23 cellular contexts compared by ENCODE assay signal in genomic region chr18:73947180-73947989, GRCh38.
DNase-seq lines count a peak whose midpoint lies in the region; ATAC-seq, FAIRE-seq and TF ChIP-seq lines count a peak whose summit lies in the region.
"Had no signal": no experiment of that assay in that cellular context is flagged by ENCODE, and none has a peak within 500 bp of the region (broad histone marks: within the 10 kb centered on the region; RNA-seq: fewer than 3 reads in every experiment).

No MANE protein-coding gene starts in this region.

- in situ Hi-C loops in IMR-90 (cut with MboI; ENCODE audit: low sequenced_read_pairs) = no loop called here
- in situ Hi-C loops in astrocyte of the cerebellum (cut with HindIII; ENCODE audit: low sequenced_read_pairs) = no loop called here

- H2BK5ac ChIP-seq in IMR-90 (ENCODE audit: low read depth, low read length, poor library complexity, severe bottlenecking) = no peak overlapping the region

- TF ChIP-seq POLR2A in IMR-90 (IDR thresholded peaks at IDR 0.05; ENCODE audit: low read depth, low read length) = no peak

- no peak for FAIRE-seq in HTR-8/SVneo (lab: Jason Lieb, UNC)
- FAIRE-seq: A549, colon had no signal

- CTCF ChIA-PET in IMR-90 (lab: Yijun Ruan, JAX) = no interaction called here

- intact Hi-C loops in IMR-90 (cut with micrococcal nuclease) = no loop called here

- H3K9me3 ChIP-seq in IMR-90 (ENCODE audit: control insufficient read depth, insufficient read depth, low read length) = no peaks in the 10 kb centered on the region
- H3K9me3 ChIP-seq: A549, ascending aorta, ovary had no signal

- TF ChIP-seq CTCF in IMR-90 (conservative IDR thresholded peaks at IDR 0.05; ENCODE audit: low read depth, low read length) (no peak), astrocyte of the cerebellum (IDR thresholded peaks at IDR 0.05; ENCODE audit: low read depth, low read length, missing control alignments) (no peak), kidney epithelial cell (IDR thresholded peaks at IDR 0.05; ENCODE audit: insufficient read depth, low read length, poor library complexity, severe bottlenecking) (no peak)

- ATAC-seq in IMR-90 (ENCODE audit: low read depth) = no peak
- ATAC-seq: A549; activated T-cell treated with anti-CD3 and anti-CD28 coated beads, Interleukin-2, amount 50 U/mL, for 72 hours; left cardiac atrium; naive thymus-derived CD4-positive, alpha-beta T cell; right cardiac atrium had no signal

- no peaks in the 10 kb centered on the region for H3K79me1 ChIP-seq in IMR-90 (ENCODE audit: low read depth in 1 of 2, low read length in 2 of 2)

- WGBS in IMR-90 (ENCODE audit: extremely low coverage in 2 of 2, insufficient read length in 1 of 2), 2 experiments = no CpG with 5 or more reads among the region's 6 CpGs

- peak overlapping the region in 1 of 2 experiments; percentile 31; a peak in 1 of 4 replicates for H4K8ac ChIP-seq in IMR-90 (ENCODE audit: low read depth in 2 of 2, low read length in 2 of 2)

- H2BK15ac ChIP-seq in IMR-90 (ENCODE audit: low read depth, low read length) = no peak overlapping the region

- no peak for TF ChIP-seq RAD21 in IMR-90 (IDR thresholded peaks at IDR 0.05; ENCODE audit: low read length)

- H3K27me3 ChIP-seq in IMR-90 (ENCODE audit: control insufficient read depth, insufficient read depth, low read length) (no peaks in the 10 kb centered on the region), kidney epithelial cell (ENCODE audit: control insufficient read depth, insufficient read depth, low read length) (no peaks in the 10 kb centered on the region)
- H3K27me3 ChIP-seq: ascending aorta, ovary had no signal

- H2AFZ ChIP-seq in IMR-90 (replicated peaks; ENCODE audit: low read length, poor library complexity) = no peak overlapping the region

- H3K14ac ChIP-seq in IMR-90 (replicated peaks; ENCODE audit: low read depth, low read length) = no peak overlapping the region; the same call in 1 of the 2 replicates

- peaks cover 7% of the 10 kb centered on the region for H3K9me1 ChIP-seq in IMR-90 (ENCODE audit: insufficient read depth, low read length)

- BruUV-seq in IMR-90 (replicated peaks; lab: Mats Ljungman, UMichigan) = no TSS peak

- no peak overlapping the region; the same call in 1 of the 2 replicates for H4K5ac ChIP-seq in IMR-90 (ENCODE audit: low read depth, low read length)

- no peaks in the 10 kb centered on the region for H4K20me1 ChIP-seq in IMR-90 (ENCODE audit: insufficient read depth, low read length)

- H3K4me3 ChIP-seq in IMR-90 (ENCODE audit: insufficient read depth, low read depth, low read length) (no peak overlapping the region), astrocyte of the cerebellum (ENCODE audit: low read depth, low read length) (no peak overlapping the region), kidney epithelial cell (ENCODE audit: low read depth, low read length) (no peak overlapping the region)
- H3K4me3 ChIP-seq: A549, ascending aorta, ovary had no signal

- no peak overlapping the region for H3K56ac ChIP-seq in IMR-90 (ENCODE audit: extremely low read depth, insufficient read depth, low read length)

- peak overlapping the region; percentile 77; the same call in 1 of the 2 replicates for H2BK120ac ChIP-seq in IMR-90 (ENCODE audit: low read depth, low read length)

- no peak overlapping the region for H2AK9ac ChIP-seq in IMR-90 (replicated peaks; ENCODE audit: low read depth, low read length, poor library complexity)

- dilution Hi-C loops in IMR-90 (cut with HindIII; ENCODE audit: low sequenced_read_pairs, unreplicated experiment) = no loop called here

- H3K18ac ChIP-seq in IMR-90 (ENCODE audit: low read depth, low read length) = peak overlapping the region; percentile 67; the same call in 1 of the 2 replicates

- no peak overlapping the region for H2AK5ac ChIP-seq in IMR-90 (ENCODE audit: low read depth, low read length)

- H3K4me2 ChIP-seq in IMR-90 (ENCODE audit: low read depth, low read length) = no peak overlapping the region
- H3K4me2 ChIP-seq: A549 had no signal

- peak overlapping the region; percentile 82; the same call in 1 of the 2 replicates for H2BK20ac ChIP-seq in IMR-90 (ENCODE audit: low read depth, low read length)

- H3K27ac ChIP-seq in IMR-90 (ENCODE audit: insufficient read depth, low read length) = no peak overlapping the region
- H3K27ac ChIP-seq: A549, ascending aorta, ovary had no signal

- DNase-seq in Ammon's horn (ENCODE audit: low spot score) (peak; percentile 49), IMR-90 (peak; percentile 19), astrocyte of the cerebellum (ENCODE audit: low read depth) (peak; percentile 3), kidney epithelial cell (ENCODE audit: low read depth) (peak; percentile 12), HTR-8/SVneo (ENCODE audit: insufficient read length, low spot score) (no peak), UCSD-AML1 (lab: John Stamatoyannopoulos, UW; ENCODE audit: unreplicated experiment) (no peak)
- no peak for DNase-seq in stimulated activated CD4-positive, alpha-beta T cell treated with anti-CD3 and anti-CD28 coated beads, Interleukin-15, amount 100 ng/mL, for 24 hours
- DNase-seq in stimulated activated CD8-positive, alpha-beta memory T cell treated with anti-CD3 and anti-CD28 coated beads, Interleukin-4, amount 100 ng/mL, for 48 hours = no peak
- DNase-seq: activated CD4-positive, alpha-beta T cell treated with anti-CD3 and anti-CD28 coated beads for 1 hour; activated T-cell treated with anti-CD3 and anti-CD28 coated beads, Interleukin-2, amount 50 U/mL, for 72 hours; endodermal cell; glutamatergic neuron; left cardiac atrium; naive thymus-derived CD4-positive, alpha-beta T cell; NCI-H774; OCI-M1; ovary; right cardiac atrium; Right ventricle myocardium superior; stimulated activated CD4-positive, alpha-beta T cell treated with anti-CD3 and anti-CD28 coated beads, Interleukin-12 subunit alpha, Interleukin-12 subunit beta, amount 100 ng/mL, for 4 hours had no signal

- H4K91ac ChIP-seq in IMR-90 (ENCODE audit: insufficient read depth, low read depth, low read length) = peak overlapping the region; percentile 1; the same call in 1 of the 2 replicates

- no peak overlapping the region for H3K23ac ChIP-seq in IMR-90 (ENCODE audit: low read depth, low read length)

- H3K4ac ChIP-seq in IMR-90 (ENCODE audit: low read depth, low read length) = peak overlapping the region; percentile 74; the same call in 1 of the 2 replicates

- POLR2A ChIA-PET in IMR-90 (lab: Charles Lee; ENCODE audit: unreplicated experiment) = no interaction called here

- H3K36me3 ChIP-seq in IMR-90 (ENCODE audit: control insufficient read depth, insufficient read depth, low read length) (no peaks in the 10 kb centered on the region), kidney epithelial cell (ENCODE audit: control insufficient read depth, insufficient read depth, low read length) (no peaks in the 10 kb centered on the region)
- H3K36me3 ChIP-seq: ascending aorta, ovary had no signal

- no peak overlapping the region for H3K9ac ChIP-seq in IMR-90 (ENCODE audit: low read depth, low read length)

- peaks cover 7% of the 10 kb centered on the region; the same call in 1 of the 2 replicates for H3K4me1 ChIP-seq in IMR-90 (ENCODE audit: control insufficient read depth, insufficient read depth, low read length)
- H3K4me1 ChIP-seq: A549, ascending aorta had no signal

TF ChIP-seq in IMR-90, 13 proteins besides CTCF, POLR2A, EP300 and RAD21:
- TF ChIP-seq NFE2L2 (IDR thresholded peaks at IDR 0.05; ENCODE audit: low read depth, low read length) (no peak), FOS (IDR thresholded peaks at IDR 0.05; ENCODE audit: low read depth, low read length) (no peak), BHLHE40 (IDR thresholded peaks at IDR 0.05; ENCODE audit: low read depth, low read length) (no peak), MXI1 (IDR thresholded peaks at IDR 0.05; ENCODE audit: borderline replicate concordance, low read depth, low read length) (no peak), RFX5 (IDR thresholded peaks at IDR 0.05; ENCODE audit: low read depth, low read length) (no peak), MAFK (IDR thresholded peaks at IDR 0.05; ENCODE audit: low read depth, low read length) (no peak), MAZ (IDR thresholded peaks at IDR 0.05; ENCODE audit: borderline replicate concordance, low read depth, low read length) (no peak), CHD1 (IDR thresholded peaks at IDR 0.05; ENCODE audit: low read depth, low read length) (no peak), CEBPB (IDR thresholded peaks at IDR 0.05; ENCODE audit: low read depth, low read length) (no peak), RCOR1 (IDR thresholded peaks at IDR 0.05; ENCODE audit: insufficient replicate concordance, low read length) (no peak), ELK1 (IDR thresholded peaks at IDR 0.05; ENCODE audit: borderline replicate concordance, low read depth, low read length) (no peak), SMC3 (IDR thresholded peaks at IDR 0.05; ENCODE audit: low read depth, low read length) (no peak)
- TF ChIP-seq, protein P1, sequence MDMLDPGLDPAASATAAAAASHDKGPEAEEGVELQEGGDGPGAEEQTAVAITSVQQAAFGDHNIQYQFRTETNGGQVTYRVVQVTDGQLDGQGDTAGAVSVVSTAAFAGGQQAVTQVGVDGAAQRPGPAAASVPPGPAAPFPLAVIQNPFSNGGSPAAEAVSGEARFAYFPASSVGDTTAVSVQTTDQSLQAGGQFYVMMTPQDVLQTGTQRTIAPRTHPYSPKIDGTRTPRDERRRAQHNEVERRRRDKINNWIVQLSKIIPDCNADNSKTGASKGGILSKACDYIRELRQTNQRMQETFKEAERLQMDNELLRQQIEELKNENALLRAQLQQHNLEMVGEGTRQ (IDR thresholded peaks at IDR 0.05; ENCODE audit: low read depth, low read length) = no peak

Comparison
In these comparisons a context has a peak if more than half of its experiments do, and no peak if none do; other contexts are left out.
1. DNase-seq: peak in Ammon's horn (single experiment), IMR-90 (single experiment), astrocyte of the cerebellum (single experiment) and kidney epithelial cell (single experiment); none in stimulated activated CD4-positive, alpha-beta T cell treated with anti-CD3 and anti-CD28 coated beads, Interleukin-15, amount 100 ng/mL, for 24 hours (single experiment), HTR-8/SVneo (single experiment), stimulated activated CD8-positive, alpha-beta memory T cell treated with anti-CD3 and anti-CD28 coated beads, Interleukin-4, amount 100 ng/mL, for 48 hours (single experiment) and UCSD-AML1 (single experiment).